8 cellular contexts compared by ENCODE assay signal in the genomic region with DNA sequence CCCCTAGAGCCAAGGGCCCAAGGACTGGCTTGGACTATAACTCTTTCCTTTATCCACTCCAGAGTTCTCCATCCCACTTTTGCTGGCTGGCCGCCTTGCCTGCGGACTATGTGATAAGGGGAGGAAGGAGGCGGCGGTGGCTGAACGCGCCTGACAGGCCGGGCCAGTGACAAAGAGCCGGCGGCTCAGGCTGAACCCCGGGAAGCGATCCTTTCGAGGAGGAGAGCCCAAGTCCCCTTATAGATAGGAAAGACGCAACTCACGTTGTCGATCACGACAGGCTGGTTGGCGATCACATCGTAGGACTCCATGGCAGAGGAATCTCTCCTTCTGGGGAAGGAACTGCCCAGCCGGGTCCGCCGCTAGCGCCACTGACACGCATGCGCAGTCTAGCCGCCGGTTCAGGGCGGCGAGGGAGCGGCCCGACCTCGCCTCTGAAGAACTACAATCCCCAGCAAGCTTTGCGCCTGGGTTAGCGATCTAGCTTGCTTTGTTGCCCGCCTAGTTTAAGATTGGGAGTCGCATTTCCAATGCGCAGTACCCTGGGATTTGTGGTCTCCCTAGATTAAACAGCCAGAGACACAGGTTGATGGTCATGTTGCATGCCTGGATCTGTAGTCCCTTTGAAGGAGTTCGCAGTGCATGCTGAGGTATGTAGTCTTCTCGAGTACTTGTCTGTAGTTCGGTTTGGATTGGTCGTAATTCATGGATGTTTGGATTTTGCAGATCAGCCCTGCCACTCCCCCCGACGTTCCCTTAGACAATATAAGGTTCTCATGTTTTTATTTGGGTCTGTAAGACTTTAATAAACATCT. TPM values are rescaled to one million over a fixed set of nuclear protein-coding genes. Genes with fewer than 3 reads are reported as not detected.
DNase-seq lines count a peak whose midpoint lies in the region; ATAC-seq and TF ChIP-seq lines count a peak whose summit lies in the region.

TSS of gene ACTR1A (minus strand) at position 376 of the 815 bp plus-strand sequence. CDS start at position 311, 65 bp downstream.

- H3K27me3 Mint-ChIP-seq in activated naive CD4-positive, alpha-beta T cell treated with anti-CD3 and anti-CD28 coated beads, Interleukin-2, amount 10 ng/mL, durations not matched to agents 7 days and 5 days: no peaks in the 10 kb centered on the region

- H3K4me3 Mint-ChIP-seq in activated naive CD4-positive, alpha-beta T cell treated with anti-CD3 and anti-CD28 coated beads, Interleukin-2, amount 10 ng/mL, durations not matched to agents 7 days and 5 days: no peak within 1 kb of the TSS

- WGBS in gastroesophageal sphincter (ENCODE audit: low coverage in 1 of 2), 2 donors: 0 to 1% methylated on average over 4 to 18 of the region's 42 CpGs

- H3K36me3 ChIP-seq in GM06990 (ENCODE audit: control insufficient read depth, insufficient read depth, low read length): no peaks in the 10 kb centered on the region; the same call in 1 of the 2 replicates
- H3K36me3 ChIP-seq in SK-N-MC (ENCODE audit: insufficient read depth, low read length): no peaks in the 10 kb centered on the region
- H3K36me3 ChIP-seq in gastroesophageal sphincter: no peaks in the 10 kb centered on the region
- no peaks in the 10 kb centered on the region for H3K36me3 ChIP-seq in neutrophil

- no peak for TF ChIP-seq CTCF in GM06990 (IDR thresholded peaks at IDR 0.05; ENCODE audit: insufficient read depth, low read length, poor library complexity, severe bottlenecking)
- peak in 2 of 4 experiments; percentile 13 to 32 for TF ChIP-seq CTCF in gastroesophageal sphincter (IDR thresholded peaks at IDR 0.05)
- TF ChIP-seq CTCF in neutrophil (IDR thresholded peaks at IDR 0.05): peak; percentile 28

- DNase-seq in GM06990 (ENCODE audit: extremely low read depth, insufficient read length) (peak; percentile 94), NCI-H1048 (lab: John Stamatoyannopoulos, UW) (peak; percentile 93), SK-N-MC (ENCODE audit: low read depth, low spot score) (peak; percentile 98), substantia nigra (lab: John Stamatoyannopoulos, UW) (peak; percentile 83 to 99 (median 95))
- peak; percentile 97 for DNase-seq in activated naive CD4-positive, alpha-beta T cell treated with anti-CD3 and anti-CD28 coated beads, Interleukin-2, amount 10 ng/mL, durations not matched to agents 7 days and 5 days

- H3K9me3 ChIP-seq in SK-N-MC (ENCODE audit: low read depth, low read length): no peaks in the 10 kb centered on the region
- no peaks in the 10 kb centered on the region for H3K9me3 ChIP-seq in gastroesophageal sphincter
- no peaks in the 10 kb centered on the region for H3K9me3 ChIP-seq in neutrophil

- peaks cover 16% of the 10 kb centered on the region for H3K36me3 Mint-ChIP-seq in activated naive CD4-positive, alpha-beta T cell treated with anti-CD3 and anti-CD28 coated beads, Interleukin-2, amount 10 ng/mL, durations not matched to agents 7 days and 5 days

- peaks cover 4 to 80% (median 29%) of the 10 kb centered on the region in 3 donors for H3K4me1 ChIP-seq in gastroesophageal sphincter
- H3K4me1 ChIP-seq in neutrophil (ENCODE audit: control insufficient read depth in 1 of 2, insufficient read depth in 1 of 2, low read depth in 1 of 2, low read length in 1 of 2): peaks cover 49 to 50% of the 10 kb centered on the region in 2 experiments

- H3K27ac Mint-ChIP-seq in activated naive CD4-positive, alpha-beta T cell treated with anti-CD3 and anti-CD28 coated beads, Interleukin-2, amount 10 ng/mL, durations not matched to agents 7 days and 5 days: no peak within 1 kb of the TSS

- peak; percentile 61 to 85 for TF ChIP-seq POLR2A in gastroesophageal sphincter (IDR thresholded peaks at IDR 0.05)

- TF ChIP-seq EP300 in gastroesophageal sphincter (IDR thresholded peaks at IDR 0.05): no peak

- H3K9me3 Mint-ChIP-seq in activated naive CD4-positive, alpha-beta T cell treated with anti-CD3 and anti-CD28 coated beads, Interleukin-2, amount 10 ng/mL, durations not matched to agents 7 days and 5 days: no peaks in the 10 kb centered on the region

- CTCF ChIA-PET in activated naive CD4-positive, alpha-beta T cell treated with anti-CD3 and anti-CD28 coated beads, Interleukin-2, amount 10 ng/mL, durations not matched to agents 7 days and 5 days (lab: Charles Lee): interaction anchor here (0.8 to 5.3 kb wide), 11 partner anchors 9 to 272 kb away, joined by 3 to 84 read pairs (median 3); partner anchors contain the start of genes ARL3 and SFXN2

- peak within 1 kb of the TSS; percentile 85 for H3K9ac ChIP-seq in SK-N-MC (ENCODE audit: insufficient read length)

- H3K27me3 ChIP-seq in GM06990 (replicated peaks; ENCODE audit: control insufficient read depth, insufficient read depth, low read length): no peaks in the 10 kb centered on the region
- H3K27me3 ChIP-seq in gastroesophageal sphincter: no peaks in the 10 kb centered on the region
- no peaks in the 10 kb centered on the region for H3K27me3 ChIP-seq in neutrophil

- peak within 1 kb of the TSS; percentile 76; the same call in 1 of the 2 replicates for H3K27ac ChIP-seq in SK-N-MC
- H3K27ac ChIP-seq in gastroesophageal sphincter: peak within 1 kb of the TSS; percentile 88 to 99 (median 91)
- H3K27ac ChIP-seq in neutrophil: peak within 1 kb of the TSS; percentile 94
- peak within 1 kb of the TSS; percentile 89 for H3K27ac ChIP-seq in substantia nigra (ENCODE audit: low read depth, low read length, poor library complexity, severe bottlenecking)

- ATAC-seq in HG02571 (IDR thresholded peaks at IDR 0.05; ENCODE audit: unreplicated experiment) (peak; percentile 45), gastroesophageal sphincter (peak; percentile 86)

- peaks cover 31% of the 10 kb centered on the region for H3K4me1 Mint-ChIP-seq in activated naive CD4-positive, alpha-beta T cell treated with anti-CD3 and anti-CD28 coated beads, Interleukin-2, amount 10 ng/mL, durations not matched to agents 7 days and 5 days

- peak within 1 kb of the TSS; percentile 83 for H3K4me3 ChIP-seq in GM06990 (replicated peaks; ENCODE audit: low read depth, low read length)
- H3K4me3 ChIP-seq in SK-N-MC: peak within 1 kb of the TSS; percentile 91
- peak within 1 kb of the TSS; percentile 71 to 90 for H3K4me3 ChIP-seq in gastroesophageal sphincter
- H3K4me3 ChIP-seq in neutrophil (ENCODE audit: low read depth in 1 of 2, low read length in 1 of 2): peak within 1 kb of the TSS; percentile 65 to 100

RNA-seq across cellular contexts. Expression of gene ACTR1A, which starts in this region (rescaled TPM):
- 100 to 1,000 TPM; 157 to 221 (median 179) TPM for total RNA-seq in gastroesophageal sphincter

Comparison
In these comparisons a context has a peak if more than half of its experiments do, and no peak if none do; other contexts are left out.
1. Peak in every context shown above with its lines: DNase-seq, ATAC-seq, H3K4me3 ChIP-seq and H3K27ac ChIP-seq.